In genomic region chr6:26576929-26577719, GRCh38 we compare ENCODE assay signal across 8 cellular contexts. TPM values are rescaled to one million over a fixed set of nuclear protein-coding genes. Genes with fewer than 3 reads are reported as not detected.
DNase-seq lines count a peak whose midpoint lies in the region; ATAC-seq and TF ChIP-seq lines count a peak whose summit lies in the region.

No MANE protein-coding gene starts in this region.

- peak; percentile 48 for ATAC-seq in GM23338
- peak; percentile 83 for ATAC-seq in Panc1
- ATAC-seq in left cardiac atrium, result peak; percentile 45 to 65
- ATAC-seq in GM18873 (IDR thresholded peaks at IDR 0.05; ENCODE audit: low FRiP score, unreplicated experiment), result no peak
- ATAC-seq in GM18519 (IDR thresholded peaks at IDR 0.05; ENCODE audit: low FRiP score, unreplicated experiment), result no peak

- BruUV-seq in Panc1 (replicated peaks; lab: Mats Ljungman, UMichigan), result no TSS peak

- DNase-seq in GM23338 (ENCODE audit: low spot score) (peak; percentile 88), Panc1 (ENCODE audit: low read depth, low spot score) (peak; percentile 96), left cardiac atrium (no peak), skeletal muscle cell (ENCODE audit: low read depth) (no peak), NCI-H2107 treated with DMSO at 0.1 percent for 48 hours (lab: John Stamatoyannopoulos, UW; ENCODE audit: unreplicated experiment) (no peak)
- DNase-seq in activated naive CD4-positive, alpha-beta T cell treated with anti-CD3 and anti-CD28 coated beads, Interleukin-2, amount 10 ng/mL, durations not matched to agents 7 days and 5 days, result peak; percentile 53

- no peaks in the 10 kb centered on the region for H4K20me1 ChIP-seq in GM23338 (replicated peaks; ENCODE audit: insufficient read depth)

- peaks cover 28% of the 10 kb centered on the region for H3K27me3 Mint-ChIP-seq in GM23338 (ENCODE audit: insufficient read depth, low read depth, poor library complexity)
- peaks cover 49% of the 10 kb centered on the region for H3K27me3 Mint-ChIP-seq in activated naive CD4-positive, alpha-beta T cell treated with anti-CD3 and anti-CD28 coated beads, Interleukin-2, amount 10 ng/mL, durations not matched to agents 7 days and 5 days

- H3K36me3 Mint-ChIP-seq in GM23338 (ENCODE audit: low read depth), result no peaks in the 10 kb centered on the region
- no peaks in the 10 kb centered on the region for H3K36me3 Mint-ChIP-seq in activated naive CD4-positive, alpha-beta T cell treated with anti-CD3 and anti-CD28 coated beads, Interleukin-2, amount 10 ng/mL, durations not matched to agents 7 days and 5 days

- peak overlapping the region; percentile 70 for H3K4me3 ChIP-seq in GM23338
- H3K4me3 ChIP-seq in Panc1 (ENCODE audit: low read depth in 2 of 2, low read length in 2 of 2), result peak overlapping the region; percentile 55 to 84
- H3K4me3 ChIP-seq in skeletal muscle cell (ENCODE audit: low read depth, low read length), result peak overlapping the region; percentile 53

- no peaks in the 10 kb centered on the region; the same call in 1 of the 2 replicates for H3K9me2 ChIP-seq in GM23338 (ENCODE audit: insufficient read depth)

- H3K4me2 ChIP-seq in GM23338, result peak overlapping the region; percentile 68

- POLR2A ChIA-PET in Panc1 (lab: Charles Lee), result interaction anchor here (2.0 kb wide), 1 partner anchor 18 kb away, joined by 10 read pairs; no protein-coding TSS in a partner anchor

- no peaks in the 10 kb centered on the region for H3K36me3 ChIP-seq in GM23338 (ENCODE audit: insufficient read depth)
- H3K36me3 ChIP-seq in Panc1 (ENCODE audit: control insufficient read depth, insufficient read depth, low read length), result no peaks in the 10 kb centered on the region

- CTCF ChIA-PET in Panc1 (lab: Charles Lee), result interaction anchor here (0.7 to 1.3 kb wide), 3 partner anchors 10 to 18 kb away, joined by 3 to 9 read pairs (median 3); no protein-coding TSS in a partner anchor
- CTCF ChIA-PET in activated naive CD4-positive, alpha-beta T cell treated with anti-CD3 and anti-CD28 coated beads, Interleukin-2, amount 10 ng/mL, durations not matched to agents 7 days and 5 days (lab: Charles Lee), result interaction anchor here (1.3 to 10.1 kb wide), 3 partner anchors 16 to 247 kb away, joined by 3 to 115 read pairs (median 3); no protein-coding TSS in a partner anchor

- H3K9me3 Mint-ChIP-seq in GM23338, result peaks cover 13% of the 10 kb centered on the region; the same call in 2 of the 3 replicates
- peaks cover 11% of the 10 kb centered on the region for H3K9me3 Mint-ChIP-seq in activated naive CD4-positive, alpha-beta T cell treated with anti-CD3 and anti-CD28 coated beads, Interleukin-2, amount 10 ng/mL, durations not matched to agents 7 days and 5 days

- H3K9me3 ChIP-seq in Panc1 (ENCODE audit: control insufficient read depth, insufficient read depth, low read depth, low read length), result no peaks in the 10 kb centered on the region

- H3K27me3 ChIP-seq in GM23338 (ENCODE audit: insufficient read depth) (no peaks in the 10 kb centered on the region), Panc1 (ENCODE audit: control insufficient read depth, insufficient read depth, low read length) (no peaks in the 10 kb centered on the region)

- peak overlapping the region; percentile 52; the same call in 1 of the 2 replicates for H2AFZ ChIP-seq in GM23338

- no peak for TF ChIP-seq CTCF in GM23338 (conservative IDR thresholded peaks at IDR 0.05; ENCODE audit: low read depth in 2 of 2)
- TF ChIP-seq CTCF in Panc1 (IDR thresholded peaks at IDR 0.05), result no peak

- intact Hi-C loops in Panc1 (cut with micrococcal nuclease; ENCODE audit: unreplicated experiment) (loop anchor here (1.0 to 10.0 kb wide), 2 partner anchors 18 to 658 kb away; no protein-coding TSS in a partner anchor), left cardiac atrium (cut with DNase I) (no loop called here)

- H3K4me1 Mint-ChIP-seq in GM23338, result peaks cover 9% of the 10 kb centered on the region
- peaks cover 29% of the 10 kb centered on the region for H3K4me1 Mint-ChIP-seq in activated naive CD4-positive, alpha-beta T cell treated with anti-CD3 and anti-CD28 coated beads, Interleukin-2, amount 10 ng/mL, durations not matched to agents 7 days and 5 days

- H3K79me2 ChIP-seq in GM23338 (replicated peaks; ENCODE audit: insufficient read depth), result no peaks in the 10 kb centered on the region

- in situ Hi-C loops in Panc1 (cut with HindIII; ENCODE audit: low pct_unique_long_range_greater_than_20kb, low sequenced_read_pairs), result no loop called here

- H3K4me1 ChIP-seq in GM23338 (ENCODE audit: insufficient read depth) (peaks cover 7% of the 10 kb centered on the region; the same call in 1 of the 2 replicates), Panc1 (ENCODE audit: control insufficient read depth, insufficient read depth, low read length) (peaks cover 17% of the 10 kb centered on the region)

- no peak overlapping the region for H3K27ac Mint-ChIP-seq in GM23338
- H3K27ac Mint-ChIP-seq in activated naive CD4-positive, alpha-beta T cell treated with anti-CD3 and anti-CD28 coated beads, Interleukin-2, amount 10 ng/mL, durations not matched to agents 7 days and 5 days, result peak overlapping the region; percentile 0

- peak overlapping the region; percentile 93 for H3K4me3 Mint-ChIP-seq in GM23338
- H3K4me3 Mint-ChIP-seq in activated naive CD4-positive, alpha-beta T cell treated with anti-CD3 and anti-CD28 coated beads, Interleukin-2, amount 10 ng/mL, durations not matched to agents 7 days and 5 days, result peak overlapping the region; percentile 74

- H3K27ac ChIP-seq in GM23338 (ENCODE audit: low read depth), result no peak overlapping the region
- H3K27ac ChIP-seq in Panc1 (ENCODE audit: low read length), result 0 out of 2 replicates have a peak overlapping the region, but pooled peaks have one; percentile 2

- no peaks in the 10 kb centered on the region for H3F3A ChIP-seq in GM23338 (replicated peaks; ENCODE audit: low read depth)

TF ChIP-seq in GM23338, 12 proteins besides CTCF, POLR2A, EP300 and RAD21 (continues in another document):
- TF ChIP-seq NANOG (IDR thresholded peaks at IDR 0.05; ENCODE audit: borderline replicate concordance) (no peak), STAT1 (IDR thresholded peaks at IDR 0.05; ENCODE audit: unreplicated experiment) (no peak), CREB1 (CRISPR knock-in tag; IDR thresholded peaks at IDR 0.05; ENCODE audit: low read depth) (no peak), POLR2AphosphoS5 (IDR thresholded peaks at IDR 0.05; ENCODE audit: low read depth) (no peak), EZH2 (IDR thresholded peaks at IDR 0.05; ENCODE audit: low read depth, unreplicated experiment) (no peak), EZH2phosphoT487 (IDR thresholded peaks at IDR 0.05; ENCODE audit: unreplicated experiment) (no peak), JUNB (IDR thresholded peaks at IDR 0.05; ENCODE audit: unreplicated experiment) (no peak), ZNF114 (CRISPR knock-in tag; IDR thresholded peaks at IDR 0.05) (no peak)
- TF ChIP-seq, protein P1, sequence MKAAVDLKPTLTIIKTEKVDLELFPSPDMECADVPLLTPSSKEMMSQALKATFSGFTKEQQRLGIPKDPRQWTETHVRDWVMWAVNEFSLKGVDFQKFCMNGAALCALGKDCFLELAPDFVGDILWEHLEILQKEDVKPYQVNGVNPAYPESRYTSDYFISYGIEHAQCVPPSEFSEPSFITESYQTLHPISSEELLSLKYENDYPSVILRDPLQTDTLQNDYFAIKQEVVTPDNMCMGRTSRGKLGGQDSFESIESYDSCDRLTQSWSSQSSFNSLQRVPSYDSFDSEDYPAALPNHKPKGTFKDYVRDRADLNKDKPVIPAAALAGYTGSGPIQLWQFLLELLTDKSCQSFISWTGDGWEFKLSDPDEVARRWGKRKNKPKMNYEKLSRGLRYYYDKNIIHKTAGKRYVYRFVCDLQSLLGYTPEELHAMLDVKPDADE (IDR thresholded peaks at IDR 0.05), result no peak
- TF ChIP-seq, protein P2, sequence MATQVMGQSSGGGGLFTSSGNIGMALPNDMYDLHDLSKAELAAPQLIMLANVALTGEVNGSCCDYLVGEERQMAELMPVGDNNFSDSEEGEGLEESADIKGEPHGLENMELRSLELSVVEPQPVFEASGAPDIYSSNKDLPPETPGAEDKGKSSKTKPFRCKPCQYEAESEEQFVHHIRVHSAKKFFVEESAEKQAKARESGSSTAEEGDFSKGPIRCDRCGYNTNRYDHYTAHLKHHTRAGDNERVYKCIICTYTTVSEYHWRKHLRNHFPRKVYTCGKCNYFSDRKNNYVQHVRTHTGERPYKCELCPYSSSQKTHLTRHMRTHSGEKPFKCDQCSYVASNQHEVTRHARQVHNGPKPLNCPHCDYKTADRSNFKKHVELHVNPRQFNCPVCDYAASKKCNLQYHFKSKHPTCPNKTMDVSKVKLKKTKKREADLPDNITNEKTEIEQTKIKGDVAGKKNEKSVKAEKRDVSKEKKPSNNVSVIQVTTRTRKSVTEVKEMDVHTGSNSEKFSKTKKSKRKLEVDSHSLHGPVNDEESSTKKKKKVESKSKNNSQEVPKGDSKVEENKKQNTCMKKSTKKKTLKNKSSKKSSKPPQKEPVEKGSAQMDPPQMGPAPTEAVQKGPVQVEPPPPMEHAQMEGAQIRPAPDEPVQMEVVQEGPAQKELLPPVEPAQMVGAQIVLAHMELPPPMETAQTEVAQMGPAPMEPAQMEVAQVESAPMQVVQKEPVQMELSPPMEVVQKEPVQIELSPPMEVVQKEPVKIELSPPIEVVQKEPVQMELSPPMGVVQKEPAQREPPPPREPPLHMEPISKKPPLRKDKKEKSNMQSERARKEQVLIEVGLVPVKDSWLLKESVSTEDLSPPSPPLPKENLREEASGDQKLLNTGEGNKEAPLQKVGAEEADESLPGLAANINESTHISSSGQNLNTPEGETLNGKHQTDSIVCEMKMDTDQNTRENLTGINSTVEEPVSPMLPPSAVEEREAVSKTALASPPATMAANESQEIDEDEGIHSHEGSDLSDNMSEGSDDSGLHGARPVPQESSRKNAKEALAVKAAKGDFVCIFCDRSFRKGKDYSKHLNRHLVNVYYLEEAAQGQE (IDR thresholded peaks at IDR 0.05; ENCODE audit: unreplicated experiment), result no peak

RNA-seq across cellular contexts. Expression of gene ABT1, which starts 19.6 kb away (rescaled TPM):
- 25.7 and 28.9 TPM in 2 replicates for total RNA-seq in GM23338 (2014; rRNA removed; shearing (Covaris generic))
- polyA plus RNA-seq in GM23338 (2016; fragmentation: Nextera tagmentation; extraction: Ambion mirVana), result 28.5 and 29.1 TPM in 2 replicates
- total RNA-seq in Panc1 (2021; ENCODE audit: unreplicated experiment) (18.0 TPM), left cardiac atrium (10 to 100 TPM in 1 of 2 donors, 1 to 10 TPM in 1; 8.2 to 10.7 TPM)
- 15.2 TPM for polyA plus RNA-seq in Panc1 (2012; ENCODE audit: insufficient read length)

RNA-seq across cellular contexts. Expression of gene HMGN4, which starts 39.0 kb away (rescaled TPM):
- total RNA-seq in GM23338 (2014; rRNA removed; shearing (Covaris generic)), result 76.5 and 91.4 TPM in 2 replicates
- 26.2 and 35.3 TPM in 2 replicates for polyA plus RNA-seq in GM23338 (2016; fragmentation: Nextera tagmentation; extraction: Ambion mirVana)
- total RNA-seq in Panc1 (2021; ENCODE audit: unreplicated experiment) (60.5 TPM), left cardiac atrium (10 to 100 TPM; 29.4 to 38.6 TPM)
- 67.7 TPM for polyA plus RNA-seq in Panc1 (2012; ENCODE audit: insufficient read length)

Comparison
In these comparisons a context has a peak if more than half of its experiments do, and no peak if none do; other contexts are left out.
1. ATAC-seq: peak in GM23338 (single experiment), Panc1 (single experiment) and left cardiac atrium (2 of 2); none in GM18873 (single experiment) and GM18519 (single experiment).
2. DNase-seq: peak in GM23338 (single experiment), Panc1 (single experiment) and activated naive CD4-positive, alpha-beta T cell treated with anti-CD3 and anti-CD28 coated beads, Interleukin-2, amount 10 ng/mL, durations not matched to agents 7 days and 5 days (single experiment); none in left cardiac atrium (single experiment), skeletal muscle cell (single experiment) and NCI-H2107 treated with DMSO at 0.1 percent for 48 hours (single experiment).
3. Peak in every context shown above with its lines, with median percentiles within 50 percentile points of each other: H3K4me3 ChIP-seq.